8 cellular contexts compared by ENCODE assay signal in genomic region chr12:79344855-79345840, GRCh38.
DNase-seq lines count a peak whose midpoint lies in the region; ATAC-seq, FAIRE-seq and TF ChIP-seq lines count a peak whose summit lies in the region.

No MANE protein-coding gene starts in this region.

- peak; percentile 40 for DNase-seq in NCI-H1105 (lab: John Stamatoyannopoulos, UW)
- peak; percentile 52 for DNase-seq in SW480 (ENCODE audit: low spot score)
- DNase-seq in iPS DF 19.7 (ENCODE audit: low read depth, low spot score), result peak; percentile 38
- no peak for DNase-seq in activated effector memory CD4-positive, alpha-beta T cell treated with anti-CD3 and anti-CD28 coated beads, Interleukin-2, amount 50 U/mL, for 16 hours
- no peak for DNase-seq in activated naive CD4-positive, alpha-beta T cell treated with Interleukin-2 at 50 U/mL for 16 hours

- ATAC-seq in HG02588 (IDR thresholded peaks at IDR 0.05; ENCODE audit: unreplicated experiment), result peak; percentile 68

- TF ChIP-seq CTCF in GM12874 (IDR thresholded peaks at IDR 0.05; ENCODE audit: insufficient read depth, low read depth, low read length), result peak; percentile 64

- FAIRE-seq in A204.1 (lab: Jason Lieb, UNC), result peak; percentile 69

Comparison
In these comparisons a context has a peak if more than half of its experiments do, and no peak if none do; other contexts are left out.
1. DNase-seq: peak in NCI-H1105 (single experiment), SW480 (single experiment) and iPS DF 19.7 (single experiment); none in activated effector memory CD4-positive, alpha-beta T cell treated with anti-CD3 and anti-CD28 coated beads, Interleukin-2, amount 50 U/mL, for 16 hours (single experiment) and activated naive CD4-positive, alpha-beta T cell treated with Interleukin-2 at 50 U/mL for 16 hours (single experiment).